ENCODE assay signal across 8 cellular contexts in the genomic region with DNA sequence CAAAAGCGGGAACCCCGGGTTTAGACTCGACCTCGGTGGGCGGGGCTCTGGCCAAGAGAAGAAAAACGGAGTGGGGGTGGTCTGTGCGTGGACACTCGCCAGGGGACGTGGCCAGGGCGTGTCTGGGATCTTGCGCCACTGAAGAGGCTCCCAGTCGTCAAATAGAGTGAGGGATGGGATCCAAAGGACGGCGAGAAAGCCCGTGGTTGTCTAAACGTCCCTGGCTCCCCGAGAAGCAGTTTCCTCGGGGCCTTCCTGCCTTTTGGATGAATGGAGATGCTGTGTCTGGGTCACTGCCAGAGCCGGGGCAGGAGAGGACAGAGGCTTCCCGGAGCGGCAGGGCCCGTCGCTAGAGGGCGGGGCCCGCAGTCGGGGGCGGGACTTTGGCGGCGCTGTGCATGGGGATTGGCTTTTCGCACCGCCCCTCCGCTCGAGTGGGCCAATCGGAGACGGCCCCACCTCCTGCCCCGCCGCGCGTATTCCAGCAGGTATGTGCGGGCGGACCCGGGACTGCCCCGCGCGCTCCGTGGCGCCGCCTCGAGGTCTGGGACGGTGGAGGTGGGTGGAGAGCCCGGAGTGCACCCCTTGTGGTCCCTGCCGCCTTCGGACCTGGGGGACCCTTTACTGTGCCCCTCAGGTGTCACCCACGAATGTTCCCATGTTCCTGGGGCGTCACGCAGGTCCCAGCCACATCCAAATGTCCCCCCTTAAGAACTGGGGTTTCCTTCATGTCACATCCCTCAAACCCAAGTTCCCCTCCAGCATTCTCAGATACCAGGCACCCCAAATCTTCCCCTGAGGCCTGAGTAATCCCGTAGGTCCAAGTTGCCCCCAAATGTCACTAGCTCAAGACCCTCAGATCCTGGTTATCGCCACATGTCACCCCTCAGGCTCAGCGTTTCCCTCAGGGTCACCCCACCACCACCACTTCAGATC. TPM values are rescaled to one million over a fixed set of nuclear protein-coding genes. Genes with fewer than 3 reads are reported as not detected.
DNase-seq lines count a peak whose midpoint lies in the region; ATAC-seq and TF ChIP-seq lines count a peak whose summit lies in the region.

No MANE protein-coding gene starts in this region.

- H3K36me3 ChIP-seq in colonic mucosa, result peaks cover 10% of the 10 kb centered on the region

- TF ChIP-seq CTCF in 22Rv1 (IDR thresholded peaks at IDR 0.05) (peak; percentile 86), colonic mucosa (IDR thresholded peaks at IDR 0.05) (peak; percentile 37)

- intact Hi-C loops in colonic mucosa (cut with DNase I), result loop anchor here (5.0 kb wide), 1 partner anchor 36 kb away; a partner anchor contains a TSS

- DNase-seq in NCI-H345 (lab: John Stamatoyannopoulos, UW) (peak; percentile 80), colonic mucosa (peak; percentile 97), left lobe of liver (ENCODE audit: low spot score) (peak; percentile 96)
- peak; percentile 91 to 93 for DNase-seq in activated CD4-positive, alpha-beta T cell treated with anti-CD3 and anti-CD28 coated beads for 4 hours
- peak; percentile 92 to 94 for DNase-seq in stimulated activated CD4-positive, alpha-beta T cell treated with anti-CD3 and anti-CD28 coated beads, Interleukin-2, amount 100 ng/mL, for 48 hours

- ATAC-seq in GM18511 (IDR thresholded peaks at IDR 0.05; ENCODE audit: unreplicated experiment), result peak; percentile 85
- ATAC-seq in HG03045 (IDR thresholded peaks at IDR 0.05; ENCODE audit: unreplicated experiment), result peak; percentile 77
- ATAC-seq in left lobe of liver, result peak; percentile 98

- no peaks in the 10 kb centered on the region for H3K27me3 ChIP-seq in colonic mucosa

- H3K4me3 ChIP-seq in colonic mucosa, result no peak overlapping the region

- H3K27ac ChIP-seq in 22Rv1 (peak overlapping the region; percentile 98), colonic mucosa (peak overlapping the region; percentile 7)

- H3K4me1 ChIP-seq in colonic mucosa, result no peaks in the 10 kb centered on the region

- no peaks in the 10 kb centered on the region for H3K9me3 ChIP-seq in colonic mucosa

- peak overlapping the region; percentile 67 to 70 for H3K9ac ChIP-seq in colonic mucosa (ENCODE audit: low read depth in 2 of 2, low read length in 2 of 2)

RNA-seq across cellular contexts. Expression of a gene that starts 38.4 kb away (rescaled TPM):
- 1 to 10 TPM; 2.9 to 4.3 TPM for total RNA-seq in colonic mucosa
- 1.5 TPM for total RNA-seq in left lobe of liver

RNA-seq across cellular contexts. Expression of a gene that starts 43.3 kb away (rescaled TPM):
- total RNA-seq in colonic mucosa (not detected), left lobe of liver (not detected)

RNA-seq across cellular contexts. Expression of a gene that starts 59.3 kb away (rescaled TPM):
- total RNA-seq in colonic mucosa, result 10 to 100 TPM; 48.5 to 82.6 TPM
- 35.6 TPM for total RNA-seq in left lobe of liver
